In the genomic region with DNA sequence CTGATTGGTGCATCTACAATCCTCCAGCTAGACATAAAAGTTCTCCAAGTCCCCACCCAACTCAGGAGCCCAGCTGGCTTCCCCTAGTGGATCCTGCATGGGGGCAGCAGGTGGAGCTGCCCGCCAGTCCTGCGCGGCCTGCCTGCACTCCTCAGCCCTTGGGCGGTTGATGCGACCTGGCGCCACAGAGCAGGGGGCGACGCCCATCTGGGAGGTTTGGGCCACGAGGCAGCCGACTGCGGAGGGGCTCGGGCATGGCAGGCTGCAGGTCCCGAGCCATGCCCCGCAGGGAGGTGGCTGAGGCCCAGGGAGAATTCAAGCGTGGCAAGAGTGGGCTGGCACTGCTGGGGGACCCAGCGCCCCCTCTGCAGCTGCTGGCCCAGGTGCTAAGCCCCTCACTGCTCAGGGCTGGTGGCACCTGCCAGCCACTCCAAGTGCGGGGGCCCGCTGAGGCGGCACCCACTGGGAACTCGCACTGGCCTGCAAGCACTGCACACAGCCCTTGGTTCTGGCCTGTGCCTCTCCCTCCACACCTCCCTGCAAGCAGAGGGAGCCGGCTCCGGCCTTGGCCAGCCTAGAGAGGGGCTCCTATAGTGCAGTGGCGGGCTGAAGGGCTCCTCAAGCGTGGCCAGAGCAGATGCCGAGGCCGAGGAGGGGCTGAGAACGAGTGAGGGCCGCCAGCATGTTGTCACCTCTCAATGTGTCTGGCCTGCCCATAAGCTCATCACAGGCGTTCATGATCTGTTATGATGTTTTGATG, we compare ENCODE assay signal across 33 cellular contexts. TPM values are rescaled to one million over a fixed set of nuclear protein-coding genes. Genes with fewer than 3 reads are reported as not detected.
"Had no signal": no experiment of that assay in that cellular context is flagged by ENCODE, and none has a peak within 500 bp of the region (broad histone marks: within the 10 kb centered on the region; RNA-seq: fewer than 3 reads in every experiment).

No MANE protein-coding gene starts in this region.

- H3K4me1 ChIP-seq: ascending aorta, breast epithelium, colonic mucosa, esophagus squamous epithelium, gastroesophageal sphincter had no signal

- DNase-seq: activated B cell treated with CpG ODN at 0.5 μM for 24 hours; activated CD4-positive, alpha-beta T cell treated with anti-CD3 and anti-CD28 coated beads for 48 hours; activated CD4-positive, alpha-beta T cell treated with anti-CD3 and anti-CD28 coated beads, Interleukin-2, amount 50 U/mL, for 1 hour; activated CD4-positive, alpha-beta T cell treated with anti-CD3 and anti-CD28 coated beads, Interleukin-2, amount 50 U/mL, for 48 hours; activated CD8-positive, alpha-beta memory T cell treated with anti-CD3 and anti-CD28 coated beads for 24 hours; activated CD8-positive, alpha-beta T cell treated with anti-CD3 and anti-CD28 coated beads for 36 hours; activated effector memory CD4-positive, alpha-beta T cell treated with Interleukin-2 at 50 U/mL for 16 hours; activated naive CD4-positive, alpha-beta T cell; activated naive CD4-positive, alpha-beta T cell treated with anti-CD3 and anti-CD28 coated beads, Interleukin-2, amount 10 ng/mL, durations not matched to agents 7 days and 5 days; activated naive CD8-positive, alpha-beta T cell treated with anti-CD3 and anti-CD28 coated beads, Interleukin-2, amount 10 ng/mL, durations not matched to agents 7 days and 5 days; activated T-cell treated with anti-CD3 and anti-CD28 coated beads, Interleukin-2, amount 50 U/mL, for 4 hours; central memory CD4-positive, alpha-beta T cell; cerebellar nuclear complex; colonic mucosa; effector CD8-positive, alpha-beta T cell; esophagus squamous epithelium; foreskin melanocyte; T-helper 1 cell; T-helper 17 cell; T1000; WERI-Rb-1 had no signal

- H3K9me3 ChIP-seq: ascending aorta, colonic mucosa had no signal

- H3K27me3 ChIP-seq: ascending aorta, breast epithelium, colonic mucosa, esophagus squamous epithelium, gastroesophageal sphincter had no signal

- H3K27ac ChIP-seq: ascending aorta, breast epithelium, cardiac muscle cell, colonic mucosa, epithelial cell of prostate, esophagus squamous epithelium, gastroesophageal sphincter, WERI-Rb-1 had no signal

- H3K4me3 ChIP-seq: ascending aorta, breast epithelium, cardiac muscle cell, colonic mucosa, esophagus squamous epithelium, gastroesophageal sphincter had no signal

- H3K36me3 ChIP-seq: ascending aorta, breast epithelium, cardiac muscle cell, colonic mucosa, esophagus squamous epithelium, gastroesophageal sphincter, WERI-Rb-1 had no signal

- ATAC-seq: activated CD4-positive, CD25-positive, alpha-beta regulatory T cell treated with anti-CD3 and anti-CD28 coated beads, Interleukin-2, amount 50 U/mL, for 24 hours; activated CD8-positive, alpha-beta T cell treated with anti-CD3 and anti-CD28 coated beads for 36 hours; activated naive CD4-positive, alpha-beta T cell treated with anti-CD3 and anti-CD28 coated beads, Interleukin-2, amount 50 U/mL, for 72 hours; activated T-cell treated with anti-CD3 and anti-CD28 coated beads, Interleukin-2, amount 50 U/mL, for 4 hours; activated T-helper 17 cell treated with anti-CD3 and anti-CD28 coated beads, Interleukin-2, amount 50 U/mL, for 72 hours; gastroesophageal sphincter; T-helper 17 cell had no signal

RNA-seq across cellular contexts. Expression of a gene that starts 30.1 kb away (rescaled TPM):
- total RNA-seq: activated B cell treated with CpG ODN at 0.5 μM for 24 hours; activated CD8-positive, alpha-beta T cell treated with anti-CD3 and anti-CD28 coated beads for 36 hours; activated naive CD4-positive, alpha-beta T cell treated with anti-CD3 and anti-CD28 coated beads, Interleukin-2, amount 50 U/mL, for 72 hours; activated naive CD8-positive, alpha-beta T cell treated with anti-CD3 and anti-CD28 coated beads, Interleukin-2, amount 10 ng/mL, durations not matched to agents 7 days and 5 days; activated T-cell treated with anti-CD3 and anti-CD28 coated beads, Interleukin-2, amount 50 U/mL, for 4 hours; activated T-helper 17 cell treated with anti-CD3 and anti-CD28 coated beads, Interleukin-2, amount 50 U/mL, for 72 hours; ascending aorta; colonic mucosa; dermis microvascular lymphatic vessel endothelial cell; endothelial cell of umbilical vein; fibroblast of villous mesenchyme; gastroesophageal sphincter; glomerular endothelial cell had no signal
- polyA plus RNA-seq: endothelial cell of umbilical vein had no signal
